Comparison of ENCODE assay signal across 1 cellular context in genomic region chr4:56468097-56468422, GRCh38.
TF ChIP-seq lines count a peak whose summit lies in the region.

No MANE protein-coding gene starts in this region.

TF ChIP-seq in HEK293, 187 proteins besides CTCF, POLR2A, EP300 and RAD21 (continued from another document):
- TF ChIP-seq, protein P1, sequence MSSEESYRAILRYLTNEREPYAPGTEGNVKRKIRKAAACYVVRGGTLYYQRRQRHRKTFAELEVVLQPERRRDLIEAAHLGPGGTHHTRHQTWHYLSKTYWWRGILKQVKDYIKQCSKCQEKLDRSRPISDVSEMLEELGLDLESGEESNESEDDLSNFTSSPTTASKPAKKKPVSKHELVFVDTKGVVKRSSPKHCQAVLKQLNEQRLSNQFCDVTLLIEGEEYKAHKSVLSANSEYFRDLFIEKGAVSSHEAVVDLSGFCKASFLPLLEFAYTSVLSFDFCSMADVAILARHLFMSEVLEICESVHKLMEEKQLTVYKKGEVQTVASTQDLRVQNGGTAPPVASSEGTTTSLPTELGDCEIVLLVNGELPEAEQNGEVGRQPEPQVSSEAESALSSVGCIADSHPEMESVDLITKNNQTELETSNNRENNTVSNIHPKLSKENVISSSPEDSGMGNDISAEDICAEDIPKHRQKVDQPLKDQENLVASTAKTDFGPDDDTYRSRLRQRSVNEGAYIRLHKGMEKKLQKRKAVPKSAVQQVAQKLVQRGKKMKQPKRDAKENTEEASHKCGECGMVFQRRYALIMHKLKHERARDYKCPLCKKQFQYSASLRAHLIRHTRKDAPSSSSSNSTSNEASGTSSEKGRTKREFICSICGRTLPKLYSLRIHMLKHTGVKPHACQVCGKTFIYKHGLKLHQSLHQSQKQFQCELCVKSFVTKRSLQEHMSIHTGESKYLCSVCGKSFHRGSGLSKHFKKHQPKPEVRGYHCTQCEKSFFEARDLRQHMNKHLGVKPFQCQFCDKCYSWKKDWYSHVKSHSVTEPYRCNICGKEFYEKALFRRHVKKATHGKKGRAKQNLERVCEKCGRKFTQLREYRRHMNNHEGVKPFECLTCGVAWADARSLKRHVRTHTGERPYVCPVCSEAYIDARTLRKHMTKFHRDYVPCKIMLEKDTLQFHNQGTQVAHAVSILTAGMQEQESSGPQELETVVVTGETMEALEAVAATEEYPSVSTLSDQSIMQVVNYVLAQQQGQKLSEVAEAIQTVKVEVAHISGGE (tag by site-specific recombination; conservative IDR thresholded peaks at IDR 0.05; ENCODE audit: low read depth) = 0 out of 2 replicates have a peak, but pooled peaks have one; percentile 11
- TF ChIP-seq ZBTB21 (tag by site-specific recombination; IDR thresholded peaks at IDR 0.05) (no peak), ZXDB (tag by site-specific recombination; IDR thresholded peaks at IDR 0.05) (peak; percentile 82), KLF7 (tag by site-specific recombination; IDR thresholded peaks at IDR 0.05; ENCODE audit: borderline replicate concordance) (no peak), OSR2 (tag by site-specific recombination; IDR thresholded peaks at IDR 0.05) (no peak)
TF ChIP-seq in HEK293: peak in this region for 3.
